ENCODE assay signal across 7 cellular contexts in genomic region chr2:110677530-110678456, GRCh38.
DNase-seq lines count a peak whose midpoint lies in the region; ATAC-seq and TF ChIP-seq lines count a peak whose summit lies in the region.

Gene BUB1, minus strand, starts transcription at chr2:110678063. Its CDS starts 68 bp downstream, at chr2:110677995.

- DNase-seq in NCI-H2081 (lab: John Stamatoyannopoulos, UW) (peak; percentile 95 to 96), T1000 (lab: John Stamatoyannopoulos, UW) (peak; percentile 89), astrocyte of the spinal cord (ENCODE audit: low read depth, low spot score) (peak; percentile 98), hippocampal formation (lab: John Stamatoyannopoulos, UW) (peak; percentile 88 to 93), retinal pigment epithelial cell (ENCODE audit: low read depth) (peak; percentile 83)

- peak within 1 kb of the TSS; percentile 88 for H3K4me3 ChIP-seq in astrocyte of the spinal cord (ENCODE audit: low read depth, low read length)
- H3K4me3 ChIP-seq in retinal pigment epithelial cell (ENCODE audit: low read length), result peak within 1 kb of the TSS; percentile 92

- in situ Hi-C loops in astrocyte of the spinal cord (cut with HindIII; ENCODE audit: low sequenced_read_pairs), result no loop called here

- TF ChIP-seq CTCF in astrocyte of the spinal cord (IDR thresholded peaks at IDR 0.05; ENCODE audit: low read depth, low read length) (no peak), retinal pigment epithelial cell (conservative IDR thresholded peaks at IDR 0.05; ENCODE audit: low read depth, low read length) (no peak)

- ATAC-seq in GM18508 (IDR thresholded peaks at IDR 0.05; ENCODE audit: insufficient read depth, unreplicated experiment) (peak; percentile 43), HG03025 (IDR thresholded peaks at IDR 0.05; ENCODE audit: low FRiP score, unreplicated experiment) (peak; percentile 86)

Comparison
In these comparisons a context has a peak if more than half of its experiments do, and no peak if none do; other contexts are left out.
1. Peak in every context shown above with its lines: DNase-seq, ATAC-seq and H3K4me3 ChIP-seq.